In the genomic region with DNA sequence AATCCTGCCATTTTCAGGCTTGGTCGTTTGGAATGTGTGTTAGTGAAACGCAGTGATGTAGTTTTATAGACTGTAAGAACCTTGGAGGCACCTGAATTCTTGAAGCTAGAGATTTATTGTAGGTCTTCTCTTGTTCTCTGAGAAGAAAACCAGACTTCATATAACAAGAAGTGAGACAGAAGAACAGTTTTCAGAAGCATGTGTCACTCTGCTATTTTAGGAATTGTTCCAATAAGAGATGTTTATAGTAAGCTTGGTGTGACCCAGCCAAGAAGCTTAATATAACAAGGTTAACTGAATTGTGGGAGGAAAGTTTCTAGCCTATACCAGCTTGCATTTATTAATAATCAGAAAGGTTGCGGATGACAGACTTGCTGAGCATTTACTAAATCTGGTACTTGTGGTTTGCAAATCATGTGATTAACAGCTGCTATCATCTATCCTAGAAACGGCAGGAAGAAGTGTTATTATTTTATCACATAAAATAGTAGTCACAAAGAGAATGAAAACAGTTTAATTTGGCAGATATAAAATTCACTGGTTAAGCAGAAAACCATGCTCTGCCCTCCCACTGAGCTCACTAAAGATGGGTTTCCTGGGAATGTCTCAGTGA, we compare ENCODE assay signal across 9 cellular contexts. TPM values are rescaled to one million over a fixed set of nuclear protein-coding genes. Genes with fewer than 3 reads are reported as not detected.
DNase-seq lines count a peak whose midpoint lies in the region; FAIRE-seq and TF ChIP-seq lines count a peak whose summit lies in the region.
"Had no signal": no experiment of that assay in that cellular context is flagged by ENCODE, and none has a peak within 500 bp of the region (broad histone marks: within the 10 kb centered on the region; RNA-seq: fewer than 3 reads in every experiment).

No MANE protein-coding gene starts in this region.

- H3K36me3 ChIP-seq in GM23248 (ENCODE audit: low read depth) (no peaks in the 10 kb centered on the region), MM.1S (replicated peaks; ENCODE audit: insufficient read depth, low read length) (no peaks in the 10 kb centered on the region), stomach (no peaks in the 10 kb centered on the region), testis (ENCODE audit: low read depth, missing control alignments) (no peaks in the 10 kb centered on the region)

- intact Hi-C loops in stomach (cut with DNase I; ENCODE audit: low total_unique reads) (loop anchor here (5.0 kb wide), 1 partner anchor 134 kb away; no protein-coding TSS in a partner anchor), testis (cut with DNase I; ENCODE audit: low total_unique reads) (loop anchor here (10.0 kb wide), 1 partner anchor 137 kb away; no protein-coding TSS in a partner anchor)

- no peaks in the 10 kb centered on the region for H4K20me1 ChIP-seq in GM23248 (ENCODE audit: insufficient read depth)
- no peaks in the 10 kb centered on the region for H4K20me1 ChIP-seq in MM.1S (ENCODE audit: insufficient read depth, low read length)

- H3K4me3 ChIP-seq in GM23248 (no peak overlapping the region), MM.1S (ENCODE audit: low read length) (peak overlapping the region; percentile 42), stomach (no peak overlapping the region), testis (no peak overlapping the region)
- H3K4me3 ChIP-seq: lung had no signal

- H3F3A ChIP-seq in GM23248 (ENCODE audit: insufficient read depth) (peaks cover 18% of the 10 kb centered on the region), MM.1S (ENCODE audit: insufficient read depth, low read length) (peaks cover 22% of the 10 kb centered on the region)

- no peaks in the 10 kb centered on the region for H3K79me2 ChIP-seq in GM23248 (ENCODE audit: insufficient read depth)
- H3K79me2 ChIP-seq in MM.1S (ENCODE audit: low read length): no peaks in the 10 kb centered on the region

- H3K9ac ChIP-seq in GM23248 (no peak overlapping the region), MM.1S (ENCODE audit: low read length) (peak overlapping the region; percentile 53)

- WGBS in GM23248 (ENCODE audit: low coverage in 1 of 2, low lambda C conversion rate in 2 of 2, missing lambda C conversion rate in 2 of 2), 2 experiments: 0 to 1% methylated on average over 4 of the region's 4 CpGs
- 22 to 45% (median 35%) methylated on average over 4 of the region's 4 CpGs for WGBS in stomach, 5 donors
- WGBS in testis, 2 donors: 31 to 53% methylated on average over 4 of the region's 4 CpGs

- peaks cover 18% of the 10 kb centered on the region for H3K4me1 ChIP-seq in GM23248 (ENCODE audit: insufficient read depth)
- peaks cover 46% of the 10 kb centered on the region for H3K4me1 ChIP-seq in MM.1S (ENCODE audit: low read length)
- H3K4me1 ChIP-seq in stomach: peaks cover 0 to 14% (median 0%) of the 10 kb centered on the region in 4 donors
- H3K4me1 ChIP-seq in testis: no peaks in the 10 kb centered on the region

- H2AFZ ChIP-seq in GM23248 (no peak overlapping the region), MM.1S (ENCODE audit: low read length) (peak overlapping the region; percentile 25; the same call in 1 of the 2 replicates)

- H3K9me3 ChIP-seq in GM23248 (ENCODE audit: low read depth) (no peaks in the 10 kb centered on the region), MM.1S (replicated peaks; ENCODE audit: insufficient read depth, low read length) (no peaks in the 10 kb centered on the region), stomach (no peaks in the 10 kb centered on the region), testis (no peaks in the 10 kb centered on the region)

- TF ChIP-seq POLR2A in stomach (IDR thresholded peaks at IDR 0.05): no peak
- no peak for TF ChIP-seq POLR2A in testis (IDR thresholded peaks at IDR 0.05)

- no peak for TF ChIP-seq EP300 in stomach (IDR thresholded peaks at IDR 0.05)

- FAIRE-seq in GM18507 (lab: Jason Lieb, UNC): peak; percentile 99

- H3K9me2 ChIP-seq in GM23248 (ENCODE audit: insufficient read depth) (no peaks in the 10 kb centered on the region), MM.1S (replicated peaks; ENCODE audit: insufficient read depth, low read length) (no peaks in the 10 kb centered on the region)

- H3K27me3 ChIP-seq in GM23248 (replicated peaks; ENCODE audit: insufficient read depth): peaks cover 53% of the 10 kb centered on the region
- no peaks in the 10 kb centered on the region for H3K27me3 ChIP-seq in MM.1S (replicated peaks; ENCODE audit: insufficient read depth, low read length)
- no peaks in the 10 kb centered on the region for H3K27me3 ChIP-seq in stomach
- H3K27me3 ChIP-seq in testis: no peaks in the 10 kb centered on the region

- TF ChIP-seq CTCF in MM.1S (IDR thresholded peaks at IDR 0.05; ENCODE audit: low read length) (no peak), stomach (IDR thresholded peaks at IDR 0.05) (no peak), testis (IDR thresholded peaks at IDR 0.05) (no peak)

- in situ Hi-C loops in GM23248 (cut with MboI): no loop called here

- H3K4me2 ChIP-seq in GM23248 (ENCODE audit: unreplicated experiment) (no peak overlapping the region), MM.1S (ENCODE audit: low read depth, low read length) (peak overlapping the region; percentile 66)

- DNase-seq in GM18507 (ENCODE audit: extremely low spot score, insufficient read length, low read depth): peak; percentile 37
- DNase-seq in GM23248: peak; percentile 72
- DNase-seq in MM.1S: peak; percentile 82
- DNase-seq in fibroblast of peridontal ligament (ENCODE audit: extremely low read depth): peak; percentile 91
- no peak for DNase-seq in NCI-H2029 (lab: John Stamatoyannopoulos, UW)
- DNase-seq in stomach: no peak
- no peak for DNase-seq in activated CD4-positive, alpha-beta T cell treated with anti-CD3 and anti-CD28 coated beads for 48 hours
- no peak for DNase-seq in testis

- H3K27ac ChIP-seq in GM23248 (no peak overlapping the region), MM.1S (ENCODE audit: low read length) (peak overlapping the region; percentile 90), stomach (peak overlapping the region in 2 of 5 donors; percentile 28 to 53), testis (no peak overlapping the region)

RNA-seq across cellular contexts. Expression of a gene that starts 49.2 kb away (rescaled TPM):
- 72.1 and 109 TPM in 2 replicates for total RNA-seq in GM23248 (2014; rRNA removed; shearing (Covaris generic))
- 51.9 and 60.6 TPM in 2 replicates for polyA plus RNA-seq in GM23248 (2016; fragmentation: Nextera tagmentation; extraction: Ambion mirVana)
- 10 to 100 TPM in 3 of 5 donors, 1 to 10 TPM in 2; 7.0 to 33.0 (median 12.1) TPM for total RNA-seq in stomach
- 1 to 10 TPM; 1.3 to 7.5 (median 4.4) TPM for polyA plus RNA-seq in stomach
- total RNA-seq in testis: 10 to 100 TPM; 34.7 to 44.2 TPM
- 30.8 TPM for polyA plus RNA-seq in testis (ENCODE audit: insufficient read depth, low read depth, low replicate concordance)

Comparison
In these comparisons a context has a peak if more than half of its experiments do, and no peak if none do; other contexts are left out.
1. DNase-seq: peak in GM18507 (single experiment), GM23248 (single experiment), MM.1S (single experiment) and fibroblast of peridontal ligament (single experiment); none in NCI-H2029 (single experiment), stomach (single experiment), activated CD4-positive, alpha-beta T cell treated with anti-CD3 and anti-CD28 coated beads for 48 hours (single experiment) and testis (single experiment).